Comparison of ENCODE assay signal across 23 cellular contexts in the genomic region with DNA sequence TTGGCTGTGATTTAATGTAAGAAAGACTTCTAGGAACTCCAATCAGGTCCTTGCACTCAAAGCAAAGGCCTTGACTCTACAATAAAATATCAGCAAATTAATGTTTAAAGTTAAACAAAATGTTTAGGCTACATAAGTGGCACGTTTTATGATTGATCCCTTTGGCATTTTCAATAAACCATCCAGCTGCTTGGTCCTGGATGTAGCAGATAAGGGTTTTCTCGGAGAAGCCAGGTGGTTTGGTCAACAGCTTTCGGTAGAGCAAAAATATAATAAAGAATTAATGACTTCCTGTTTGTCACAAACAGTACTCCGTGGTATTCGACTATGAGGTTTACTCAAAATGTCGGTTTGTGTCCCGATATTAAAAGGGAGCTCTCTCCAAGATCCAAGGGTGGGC.
DNase-seq lines count a peak whose midpoint lies in the region; ATAC-seq, FAIRE-seq and TF ChIP-seq lines count a peak whose summit lies in the region.
"Had no signal": no experiment of that assay in that cellular context is flagged by ENCODE, and none has a peak within 500 bp of the region (broad histone marks: within the 10 kb centered on the region; RNA-seq: fewer than 3 reads in every experiment).

No MANE protein-coding gene starts in this region.

- POLR2A ChIA-PET in A549 (lab: Yijun Ruan, JAX), result no interaction called here

- H3K36me3 Mint-ChIP-seq in mesothelial cell of epicardium, result peaks cover 4% of the 10 kb centered on the region
- H3K36me3 Mint-ChIP-seq: CD4-positive, alpha-beta memory T cell; IgD-negative memory B cell had no signal

- intact Hi-C loops in mammary epithelial cell (cut with micrococcal nuclease), result no loop called here

- no peak overlapping the region for H3K4me3 Mint-ChIP-seq in mesothelial cell of epicardium
- H3K4me3 Mint-ChIP-seq: CD4-positive, alpha-beta memory T cell; IgD-negative memory B cell had no signal

- peaks cover 19% of the 10 kb centered on the region for H3K36me3 ChIP-seq in HUES64 (ENCODE audit: insufficient read depth, low read length)
- H3K36me3 ChIP-seq in mammary epithelial cell (ENCODE audit: insufficient read depth, low read length), result no peaks in the 10 kb centered on the region
- no peaks in the 10 kb centered on the region for H3K36me3 ChIP-seq in brain microvascular endothelial cell (replicated peaks)

- H3K4me1 ChIP-seq in A549 (no peaks in the 10 kb centered on the region), HUES64 (ENCODE audit: insufficient read depth, low read length) (peaks cover 46% of the 10 kb centered on the region), mammary epithelial cell (ENCODE audit: insufficient read depth, low read length) (peaks cover 30% of the 10 kb centered on the region)

- no peak for DNase-seq in A549 (ENCODE audit: low read depth in 1 of 2, low spot score in 1 of 2)
- no peak for DNase-seq in mammary epithelial cell
- DNase-seq in mesothelial cell of epicardium (ENCODE audit: low spot score in 2 of 2, unreplicated experiment in 2 of 2), result no peak
- no peak for DNase-seq in brain microvascular endothelial cell
- no peak for DNase-seq in COLO668 (lab: John Stamatoyannopoulos, UW; ENCODE audit: unreplicated experiment)
- DNase-seq: Calu3; CD4-positive, alpha-beta memory T cell; GOT3; Karpas-422; MM.1S; NCI-H1092; NCI-H1436 treated with DMSO at 0.1 percent for 48 hours; NCI-H2081; NCI-H510A treated with DMSO at 0.1 percent for 48 hours; NCI-H774; SHP77 had no signal

- no peak for TF ChIP-seq POLR2A in A549 (IDR thresholded peaks at IDR 0.05; ENCODE audit: low read length)

- H3K4me2 ChIP-seq in A549, result no peak overlapping the region
- H3K4me2 ChIP-seq in mammary epithelial cell (ENCODE audit: insufficient read depth, low read depth, low read length), result no peak overlapping the region

- H2AFZ ChIP-seq in mammary epithelial cell (ENCODE audit: low read depth, low read length), result peak overlapping the region; percentile 13

- H3K27ac Mint-ChIP-seq in mesothelial cell of epicardium, result no peak overlapping the region
- H3K27ac Mint-ChIP-seq: CD4-positive, alpha-beta memory T cell; IgD-negative memory B cell had no signal

- TF ChIP-seq CTCF in A549 (IDR thresholded peaks at IDR 0.05), result no peak
- no peak for TF ChIP-seq CTCF in mammary epithelial cell (conservative IDR thresholded peaks at IDR 0.05 in 1 of 2, IDR thresholded peaks at IDR 0.05 in 1 of 2; ENCODE audit: extremely low read depth in 1 of 2, insufficient read depth in 1 of 2, low read depth in 1 of 2, low read length in 2 of 2)
- no peak for TF ChIP-seq CTCF in mesothelial cell of epicardium (IDR thresholded peaks at IDR 0.05; ENCODE audit: unreplicated experiment)
- no peak for TF ChIP-seq CTCF in brain microvascular endothelial cell (IDR thresholded peaks at IDR 0.05; ENCODE audit: low read depth, low read length, missing control alignments)

- H3K27ac ChIP-seq in A549, result no peak overlapping the region
- peak overlapping the region; percentile 47 for H3K27ac ChIP-seq in HUES64 (ENCODE audit: low read depth, low read length)
- no peak overlapping the region for H3K27ac ChIP-seq in mammary epithelial cell (ENCODE audit: insufficient read depth, low read depth, low read length)
- H3K27ac ChIP-seq in layer of hippocampus (ENCODE audit: low read depth, low read length), result peak overlapping the region; percentile 52
- H3K27ac ChIP-seq in brain microvascular endothelial cell, result no peak overlapping the region

- H3K4me1 Mint-ChIP-seq in mesothelial cell of epicardium, result peaks cover 7% of the 10 kb centered on the region

- TF ChIP-seq RAD21 in A549 (conservative IDR thresholded peaks at IDR 0.05 in 1 of 2, IDR thresholded peaks at IDR 0.05 in 1 of 2), result no peak

- no peaks in the 10 kb centered on the region for H3K9me3 ChIP-seq in A549
- no peaks in the 10 kb centered on the region for H3K9me3 ChIP-seq in HUES64 (ENCODE audit: insufficient read depth, low read depth, low read length)
- H3K9me3 ChIP-seq in mammary epithelial cell (replicated peaks; ENCODE audit: insufficient read depth, low read length), result no peaks in the 10 kb centered on the region

- WGBS in A549 (ENCODE audit: missing lambda C conversion rate), result 56% methylated on average over 7 of the region's 7 CpGs
- WGBS in HUES64, result 92% methylated on average over 7 of the region's 7 CpGs
- 82% methylated on average over 7 of the region's 7 CpGs for WGBS in mammary epithelial cell (ENCODE audit: low coverage, missing lambda C conversion rate)

- no peaks in the 10 kb centered on the region for H3K79me2 ChIP-seq in mammary epithelial cell (ENCODE audit: insufficient read depth, low read length)

- dilution Hi-C loops in mammary epithelial cell (cut with HindIII; ENCODE audit: low sequenced_read_pairs), result no loop called here

- H3K9me3 Mint-ChIP-seq in mesothelial cell of epicardium, result peaks cover 18% of the 10 kb centered on the region
- H3K9me3 Mint-ChIP-seq: CD4-positive, alpha-beta memory T cell; IgD-negative memory B cell had no signal

- no TSS peak for BruUV-seq in mammary epithelial cell (replicated peaks; lab: Mats Ljungman, UMichigan)

- H3K4me3 ChIP-seq in A549 (no peak overlapping the region), HUES64 (ENCODE audit: low read length) (no peak overlapping the region), mammary epithelial cell (replicated peaks in 1 of 3; ENCODE audit: insufficient read depth in 1 of 3, low read depth in 2 of 3, low read length in 3 of 3) (no peak overlapping the region), brain microvascular endothelial cell (ENCODE audit: low read depth, low read length) (no peak overlapping the region)

- H3K9ac ChIP-seq in HUES64 (ENCODE audit: low read depth, low read length) (no peak overlapping the region), mammary epithelial cell (ENCODE audit: insufficient read depth, low read length) (no peak overlapping the region)

- ATAC-seq in A549, result no peak
- no peak for ATAC-seq in HG03196 (IDR thresholded peaks at IDR 0.05; ENCODE audit: unreplicated experiment)

- H4K20me1 ChIP-seq in mammary epithelial cell (ENCODE audit: insufficient read depth, low read length), result no peaks in the 10 kb centered on the region

- no peak for TF ChIP-seq EP300 in A549 (IDR thresholded peaks at IDR 0.05)

- peak; percentile 13 for FAIRE-seq in A549 (lab: Jason Lieb, UNC)
- FAIRE-seq: A204.1, GM12892, GM18507 had no signal

- CTCF ChIA-PET in A549 (lab: Yijun Ruan, JAX) (no interaction called here), mammary epithelial cell (lab: Charles Lee; ENCODE audit: low non-redundant PET) (no interaction called here)

- in situ Hi-C loops in mammary epithelial cell (cut with MboI; ENCODE audit: low sequenced_read_pairs in 2 of 2), result no loop called here
- in situ Hi-C loops in brain microvascular endothelial cell (cut with HindIII; ENCODE audit: low pct_ligation_motif_present, low sequenced_read_pairs), result no loop called here

- peaks cover 17% of the 10 kb centered on the region for H3K27me3 Mint-ChIP-seq in mesothelial cell of epicardium (ENCODE audit: low read depth)

- no peaks in the 10 kb centered on the region for H3K27me3 ChIP-seq in HUES64 (ENCODE audit: insufficient read depth, low read length)
- H3K27me3 ChIP-seq in mammary epithelial cell (ENCODE audit: insufficient read depth, low read length), result no peaks in the 10 kb centered on the region
- H3K27me3 ChIP-seq in layer of hippocampus (ENCODE audit: control insufficient read depth, insufficient read depth, low read length), result no peaks in the 10 kb centered on the region
- peaks cover 9% of the 10 kb centered on the region for H3K27me3 ChIP-seq in brain microvascular endothelial cell (replicated peaks)

TF ChIP-seq in A549, 52 proteins besides CTCF, POLR2A, EP300 and RAD21:
- TF ChIP-seq EHMT2 (IDR thresholded peaks at IDR 0.05; ENCODE audit: low read depth) (no peak), HOXB13 (CRISPR knock-in tag; IDR thresholded peaks at IDR 0.05; ENCODE audit: low read depth) (no peak), FOXS1 (CRISPR knock-in tag; IDR thresholded peaks at IDR 0.05) (no peak), TFCP2L1 (CRISPR knock-in tag; IDR thresholded peaks at IDR 0.05) (no peak), GATA3 (IDR thresholded peaks at IDR 0.05; ENCODE audit: borderline replicate concordance) (no peak), ESRRA (IDR thresholded peaks at IDR 0.05; ENCODE audit: borderline replicate concordance, low read length) (no peak), FOSB (CRISPR knock-in tag; IDR thresholded peaks at IDR 0.05) (no peak), MAFK (IDR thresholded peaks at IDR 0.05; ENCODE audit: partially characterized antibody) (no peak), JUN (IDR thresholded peaks at IDR 0.05) (no peak), NFE2L2 (conservative IDR thresholded peaks at IDR 0.05; ENCODE audit: low read length) (no peak), HOXA7 (CRISPR knock-in tag; IDR thresholded peaks at IDR 0.05) (no peak), FOSL2 (IDR thresholded peaks at IDR 0.05) (no peak), FOSL2 (CRISPR knock-in tag; IDR thresholded peaks at IDR 0.05) (no peak), BHLHE40 (IDR thresholded peaks at IDR 0.05; ENCODE audit: low read depth, low read length) (no peak), CHD4 (IDR thresholded peaks at IDR 0.05; ENCODE audit: borderline replicate concordance) (no peak)
- TF ChIP-seq, protein P1, sequence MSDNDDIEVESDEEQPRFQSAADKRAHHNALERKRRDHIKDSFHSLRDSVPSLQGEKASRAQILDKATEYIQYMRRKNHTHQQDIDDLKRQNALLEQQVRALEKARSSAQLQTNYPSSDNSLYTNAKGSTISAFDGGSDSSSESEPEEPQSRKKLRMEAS (IDR thresholded peaks at IDR 0.05), result no peak
- TF ChIP-seq, protein P2, sequence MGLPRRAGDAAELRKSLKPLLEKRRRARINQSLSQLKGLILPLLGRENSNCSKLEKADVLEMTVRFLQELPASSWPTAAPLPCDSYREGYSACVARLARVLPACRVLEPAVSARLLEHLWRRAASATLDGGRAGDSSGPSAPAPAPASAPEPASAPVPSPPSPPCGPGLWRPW (IDR thresholded peaks at IDR 0.05), result no peak
- TF ChIP-seq, protein P3, sequence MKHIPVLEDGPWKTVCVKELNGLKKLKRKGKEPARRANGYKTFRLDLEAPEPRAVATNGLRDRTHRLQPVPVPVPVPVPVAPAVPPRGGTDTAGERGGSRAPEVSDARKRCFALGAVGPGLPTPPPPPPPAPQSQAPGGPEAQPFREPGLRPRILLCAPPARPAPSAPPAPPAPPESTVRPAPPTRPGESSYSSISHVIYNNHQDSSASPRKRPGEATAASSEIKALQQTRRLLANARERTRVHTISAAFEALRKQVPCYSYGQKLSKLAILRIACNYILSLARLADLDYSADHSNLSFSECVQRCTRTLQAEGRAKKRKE (CRISPR knock-in tag; IDR thresholded peaks at IDR 0.05; ENCODE audit: low read depth), result no peak

Comparison
In these comparisons a context has a peak if more than half of its experiments do, and no peak if none do; other contexts are left out.
1. H3K27ac ChIP-seq: peak in HUES64 (single experiment) and layer of hippocampus (single experiment); none in A549 (0 of 2), mammary epithelial cell (single experiment) and brain microvascular endothelial cell (single experiment).